ENCODE assay signal across 21 cellular contexts in the genomic region with DNA sequence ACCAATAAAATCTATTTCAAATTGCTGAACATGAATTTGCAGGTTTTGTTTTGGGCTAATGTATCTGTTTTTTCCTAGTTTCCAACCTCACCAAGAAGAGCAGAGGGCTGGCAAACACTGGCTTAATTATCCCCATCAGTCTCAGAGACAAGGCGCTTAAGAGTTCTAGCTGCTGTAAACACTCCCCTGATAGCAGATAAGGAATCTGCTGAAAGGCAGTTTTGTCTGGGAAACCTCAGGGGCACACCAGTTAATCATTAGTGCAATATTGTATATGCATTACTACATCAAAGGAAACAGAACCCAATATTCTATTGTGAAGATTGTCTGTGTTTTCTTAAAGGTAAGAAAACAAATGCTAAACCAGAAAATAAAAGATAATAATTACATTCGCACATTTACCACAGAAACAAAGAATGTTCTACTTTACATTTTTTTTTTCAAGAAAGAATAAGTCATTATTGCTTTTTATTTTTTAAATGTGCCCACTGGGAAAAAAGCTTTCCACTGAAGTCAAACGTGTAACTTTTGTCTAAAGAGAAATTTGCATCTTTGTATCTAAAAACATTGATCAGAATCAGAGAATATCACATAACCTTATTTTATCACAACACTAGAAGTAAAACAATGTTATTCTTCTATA.
DNase-seq lines count a peak whose midpoint lies in the region; ATAC-seq and TF ChIP-seq lines count a peak whose summit lies in the region.
"Had no signal": no experiment of that assay in that cellular context is flagged by ENCODE, and none has a peak within 500 bp of the region (broad histone marks: within the 10 kb centered on the region; RNA-seq: fewer than 3 reads in every experiment).

No MANE protein-coding gene starts in this region.

- no peak overlapping the region for H3K4me3 ChIP-seq in BE2C (ENCODE audit: low read depth, low read length)
- H3K4me3 ChIP-seq in SJCRH30, result no peak overlapping the region
- H3K4me3 ChIP-seq: heart left ventricle, lung, upper lobe of right lung had no signal

- H3K36me3 ChIP-seq in BE2C, result no peaks in the 10 kb centered on the region
- H3K36me3 ChIP-seq in SJCRH30, result no peaks in the 10 kb centered on the region
- H3K36me3 ChIP-seq: heart left ventricle, upper lobe of right lung had no signal

- H3K27me3 Mint-ChIP-seq in nephron (ENCODE audit: low read depth), result no peaks in the 10 kb centered on the region
- H3K27me3 Mint-ChIP-seq: activated CD4-positive, alpha-beta T cell treated with anti-CD3 and anti-CD28 coated beads for 36 hours; activated naive CD8-positive, alpha-beta T cell treated with anti-CD3 and anti-CD28 coated beads, Interleukin-2, amount 50 U/mL, for 24 hours; activated T-helper 17 cell treated with anti-CD3 and anti-CD28 coated beads, Interleukin-2, amount 50 U/mL, for 72 hours; effector memory CD8-positive, alpha-beta T cell; natural killer cell treated with Interleukin-12 subunit alpha and Interleukin-12 subunit beta and Interleukin-15 and Interleukin-18, amount 100 ng/mL, for 72 hours had no signal

- H3K27ac Mint-ChIP-seq in nephron, result peak overlapping the region; percentile 41 to 88 (median 74)
- H3K27ac Mint-ChIP-seq: activated CD4-positive, alpha-beta T cell treated with anti-CD3 and anti-CD28 coated beads for 36 hours; activated naive CD8-positive, alpha-beta T cell treated with anti-CD3 and anti-CD28 coated beads, Interleukin-2, amount 50 U/mL, for 24 hours; activated T-helper 17 cell treated with anti-CD3 and anti-CD28 coated beads, Interleukin-2, amount 50 U/mL, for 72 hours; CD8-positive, alpha-beta T cell; effector memory CD8-positive, alpha-beta T cell; natural killer cell treated with Interleukin-12 subunit alpha and Interleukin-12 subunit beta and Interleukin-15 and Interleukin-18, amount 100 ng/mL, for 72 hours had no signal

- no peak for TF ChIP-seq CTCF in BE2C (IDR thresholded peaks at IDR 0.05; ENCODE audit: low read depth, low read length)
- TF ChIP-seq CTCF in nephron (IDR thresholded peaks at IDR 0.05; ENCODE audit: unreplicated experiment in 3 of 3), result no peak

- H3K4me1 Mint-ChIP-seq in nephron, result no peaks in the 10 kb centered on the region
- H3K4me1 Mint-ChIP-seq: activated CD4-positive, alpha-beta T cell treated with anti-CD3 and anti-CD28 coated beads for 36 hours; activated naive CD8-positive, alpha-beta T cell treated with anti-CD3 and anti-CD28 coated beads, Interleukin-2, amount 50 U/mL, for 24 hours; activated T-helper 17 cell treated with anti-CD3 and anti-CD28 coated beads, Interleukin-2, amount 50 U/mL, for 72 hours had no signal

- H3K4me1 ChIP-seq in BE2C, result peaks cover 42% of the 10 kb centered on the region
- no peaks in the 10 kb centered on the region for H3K4me1 ChIP-seq in SJCRH30
- H3K4me1 ChIP-seq: upper lobe of right lung had no signal

- H3K9me3 Mint-ChIP-seq in nephron, result no peaks in the 10 kb centered on the region
- H3K9me3 Mint-ChIP-seq: activated naive CD8-positive, alpha-beta T cell treated with anti-CD3 and anti-CD28 coated beads, Interleukin-2, amount 50 U/mL, for 24 hours; activated T-helper 17 cell treated with anti-CD3 and anti-CD28 coated beads, Interleukin-2, amount 50 U/mL, for 72 hours; CD8-positive, alpha-beta T cell; effector memory CD8-positive, alpha-beta T cell had no signal

- no peak for ATAC-seq in HG02798 (IDR thresholded peaks at IDR 0.05; ENCODE audit: poor library complexity, unreplicated experiment)
- ATAC-seq in HG03460 (IDR thresholded peaks at IDR 0.05; ENCODE audit: unreplicated experiment), result no peak
- ATAC-seq: activated CD4-positive, alpha-beta T cell treated with anti-CD3 and anti-CD28 coated beads for 36 hours; activated naive CD8-positive, alpha-beta T cell treated with anti-CD3 and anti-CD28 coated beads, Interleukin-2, amount 50 U/mL, for 24 hours; activated T-helper 17 cell treated with anti-CD3 and anti-CD28 coated beads, Interleukin-2, amount 50 U/mL, for 72 hours; CD8-positive, alpha-beta T cell; effector memory CD8-positive, alpha-beta T cell; heart left ventricle; natural killer cell treated with Interleukin-12 subunit alpha and Interleukin-12 subunit beta and Interleukin-15 and Interleukin-18, amount 100 ng/mL, for 72 hours; upper lobe of right lung had no signal

- H3K36me3 Mint-ChIP-seq in nephron (ENCODE audit: low read depth), result no peaks in the 10 kb centered on the region
- H3K36me3 Mint-ChIP-seq: CD8-positive, alpha-beta T cell; natural killer cell treated with Interleukin-12 subunit alpha and Interleukin-12 subunit beta and Interleukin-15 and Interleukin-18, amount 100 ng/mL, for 72 hours had no signal

- H3K9me3 ChIP-seq in BE2C (no peaks in the 10 kb centered on the region), SJCRH30 (replicated peaks) (no peaks in the 10 kb centered on the region)
- H3K9me3 ChIP-seq: heart left ventricle, upper lobe of right lung had no signal

- H3K27ac ChIP-seq in SJCRH30, result no peak overlapping the region
- H3K27ac ChIP-seq: heart left ventricle, upper lobe of right lung had no signal

- H3K27me3 ChIP-seq in BE2C (no peaks in the 10 kb centered on the region), SJCRH30 (no peaks in the 10 kb centered on the region)
- H3K27me3 ChIP-seq: heart left ventricle, upper lobe of right lung had no signal

- DNase-seq in BE2C (peak; percentile 69), ELF-1 (ENCODE audit: low read depth, low spot score) (peak; percentile 34), amniotic epithelial cell (ENCODE audit: low read depth) (peak; percentile 44), SJCRH30 (no peak)
- DNase-seq in stimulated activated CD4-positive, alpha-beta T cell treated with anti-CD3 and anti-CD28 coated beads, Interleukin-15, amount 100 ng/mL, for 24 hours, result no peak
- DNase-seq: activated CD4-positive, alpha-beta T cell treated with anti-CD3 and anti-CD28 coated beads for 36 hours; activated naive CD8-positive, alpha-beta T cell treated with anti-CD3 and anti-CD28 coated beads, Interleukin-2, amount 50 U/mL, for 24 hours; CD8-positive, alpha-beta T cell; effector memory CD8-positive, alpha-beta T cell; heart left ventricle; NCI-H2029; NCI-H774; retina; stimulated activated naive CD4-positive, alpha-beta T cell treated with Interleukin-2 at 50 U/mL for 16 hours; upper lobe of right lung had no signal

- H3K4me3 Mint-ChIP-seq in nephron, result peak overlapping the region in 1 of 3 experiments; percentile 19
- H3K4me3 Mint-ChIP-seq: activated CD4-positive, alpha-beta T cell treated with anti-CD3 and anti-CD28 coated beads for 36 hours; activated naive CD8-positive, alpha-beta T cell treated with anti-CD3 and anti-CD28 coated beads, Interleukin-2, amount 50 U/mL, for 24 hours; activated T-helper 17 cell treated with anti-CD3 and anti-CD28 coated beads, Interleukin-2, amount 50 U/mL, for 72 hours; CD8-positive, alpha-beta T cell; effector memory CD8-positive, alpha-beta T cell; natural killer cell treated with Interleukin-12 subunit alpha and Interleukin-12 subunit beta and Interleukin-15 and Interleukin-18, amount 100 ng/mL, for 72 hours had no signal

Comparison
In these comparisons a context has a peak if more than half of its experiments do, and no peak if none do; other contexts are left out.
1. DNase-seq: peak in BE2C (single experiment), ELF-1 (single experiment) and amniotic epithelial cell (single experiment); none in stimulated activated CD4-positive, alpha-beta T cell treated with anti-CD3 and anti-CD28 coated beads, Interleukin-15, amount 100 ng/mL, for 24 hours (single experiment) and SJCRH30 (0 of 2).